In the genomic region with DNA sequence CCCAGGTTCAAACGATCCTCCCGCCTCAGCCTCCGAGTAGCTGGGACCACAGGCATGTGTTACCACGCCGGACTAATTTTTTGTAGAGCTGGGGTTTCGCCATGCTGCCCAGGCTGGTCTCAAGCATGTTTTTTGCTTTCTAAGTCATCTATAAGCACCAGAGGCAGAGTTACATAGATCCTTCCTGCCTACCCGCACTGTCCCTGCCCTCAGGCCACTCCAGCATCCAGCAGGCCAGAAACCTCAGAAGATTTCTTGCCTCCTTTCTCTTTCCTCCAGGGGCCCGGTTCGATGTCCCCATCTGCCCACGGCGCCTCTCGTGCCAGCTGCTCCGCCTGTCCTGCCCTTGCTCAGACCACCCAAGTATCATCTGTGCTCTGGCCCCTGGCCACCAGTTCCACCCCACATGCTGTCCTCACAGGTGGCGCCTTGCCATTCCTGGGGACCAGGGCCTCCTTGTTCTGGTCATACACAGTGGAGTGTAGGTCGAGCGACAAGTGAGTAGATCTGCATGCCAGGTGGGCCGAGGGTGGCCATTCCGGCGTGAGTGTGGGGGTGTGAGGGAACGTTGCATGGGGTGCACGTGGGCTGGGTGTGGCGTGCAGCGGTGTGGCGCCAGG, we compare ENCODE assay signal across 12 cellular contexts. TPM values are rescaled to one million over a fixed set of nuclear protein-coding genes. Genes with fewer than 3 reads are reported as not detected.
DNase-seq lines count a peak whose midpoint lies in the region; ATAC-seq and TF ChIP-seq lines count a peak whose summit lies in the region.
"Had no signal": no experiment of that assay in that cellular context is flagged by ENCODE, and none has a peak within 500 bp of the region (broad histone marks: within the 10 kb centered on the region; RNA-seq: fewer than 3 reads in every experiment).

No MANE protein-coding gene starts in this region.

- POLR2A ChIA-PET in AG04450 (lab: Yijun Ruan, JAX): interaction anchor here (0.6 kb wide), 2 partner anchors 67 to 718 kb away, joined by 3 read pairs; no protein-coding TSS in a partner anchor
- POLR2A ChIA-PET in PC-9 (lab: Charles Lee; ENCODE audit: unreplicated experiment): no interaction called here

- no peak overlapping the region for H3K4me2 ChIP-seq in PC-9

- no peaks in the 10 kb centered on the region for H3K9me2 ChIP-seq in PC-9 (ENCODE audit: insufficient read depth)

- no peaks in the 10 kb centered on the region for H3F3A ChIP-seq in PC-9 (ENCODE audit: insufficient read depth, low read depth)

- 59 to 86% (median 77%) methylated on average over 14 to 24 of the region's 24 CpGs for WGBS in adrenal gland, 4 donors

- H4K20me1 ChIP-seq in PC-9 (ENCODE audit: insufficient read depth): no peaks in the 10 kb centered on the region

- in situ Hi-C loops in gastrocnemius medialis (cut with MboI; ENCODE audit: low sequenced_read_pairs in 4 of 4): no loop called here

- H3K4me3 ChIP-seq in AG04450 (ENCODE audit: low read depth, low read length): peak overlapping the region; percentile 39
- peak overlapping the region in 2 of 4 donors; percentile 15 to 45 for H3K4me3 ChIP-seq in adrenal gland
- peak overlapping the region; percentile 22 to 48 for H3K4me3 ChIP-seq in foreskin fibroblast (ENCODE audit: low read depth in 1 of 2, low read length in 2 of 2)
- H3K4me3 ChIP-seq in gastrocnemius medialis: peak overlapping the region; percentile 58 to 72 (median 62)
- no peak overlapping the region for H3K4me3 ChIP-seq in PC-9

- ATAC-seq in gastrocnemius medialis (peak in 1 of 2 donors; percentile 46), HG03378 (IDR thresholded peaks at IDR 0.05; ENCODE audit: unreplicated experiment) (no peak), GM19395 (IDR thresholded peaks at IDR 0.05; ENCODE audit: unreplicated experiment) (no peak)
- ATAC-seq: naive thymus-derived CD4-positive, alpha-beta T cell had no signal

- H3K79me2 ChIP-seq in PC-9 (ENCODE audit: low read depth): no peaks in the 10 kb centered on the region

- no peak overlapping the region for H3K27ac ChIP-seq in AG04450 (ENCODE audit: low read depth, low read length)
- peak overlapping the region in 4 of 5 donors; percentile 64 to 89 (median 80) for H3K27ac ChIP-seq in adrenal gland
- peak overlapping the region; percentile 78 to 91 (median 83) for H3K27ac ChIP-seq in gastrocnemius medialis
- H3K27ac ChIP-seq in PC-9: no peak overlapping the region

- H3K27me3 ChIP-seq in AG04450 (ENCODE audit: control insufficient read depth, insufficient read depth, low read length): no peaks in the 10 kb centered on the region
- H3K27me3 ChIP-seq in adrenal gland: no peaks in the 10 kb centered on the region
- H3K27me3 ChIP-seq in gastrocnemius medialis: no peaks in the 10 kb centered on the region
- no peaks in the 10 kb centered on the region for H3K27me3 ChIP-seq in PC-9 (ENCODE audit: insufficient read depth, low read depth)

- TF ChIP-seq CTCF in AG04450 (IDR thresholded peaks at IDR 0.05; ENCODE audit: low read depth, low read length) (no peak), adrenal gland (IDR thresholded peaks at IDR 0.05) (no peak), foreskin fibroblast (IDR thresholded peaks at IDR 0.05; ENCODE audit: low read depth, low read length) (no peak), gastrocnemius medialis (IDR thresholded peaks at IDR 0.05 in 4 of 5, conservative IDR thresholded peaks at IDR 0.05 in 1 of 5) (no peak), PC-9 (conservative IDR thresholded peaks at IDR 0.05) (no peak)

- H3K36me3 ChIP-seq in adrenal gland (replicated peaks in 1 of 2) (no peaks in the 10 kb centered on the region), gastrocnemius medialis (no peaks in the 10 kb centered on the region), PC-9 (ENCODE audit: low read depth) (no peaks in the 10 kb centered on the region)

- BruUV-seq in PC-9 (replicated peaks; lab: Mats Ljungman, UMichigan): no TSS peak

- no peak for TF ChIP-seq POLR2A in adrenal gland (IDR thresholded peaks at IDR 0.05)
- TF ChIP-seq POLR2A in gastrocnemius medialis (IDR thresholded peaks at IDR 0.05): no peak

- peaks cover 17% of the 10 kb centered on the region; the same call in 1 of the 2 replicates for H3K9me3 ChIP-seq in AG04450 (ENCODE audit: control insufficient read depth, insufficient read depth, low read length)
- H3K9me3 ChIP-seq in adrenal gland (replicated peaks in 1 of 3): no peaks in the 10 kb centered on the region
- no peaks in the 10 kb centered on the region for H3K9me3 ChIP-seq in gastrocnemius medialis
- H3K9me3 ChIP-seq in PC-9 (ENCODE audit: insufficient read depth, low read depth): no peaks in the 10 kb centered on the region

- peaks cover 9 to 10% of the 10 kb centered on the region in 2 donors for H3K4me1 ChIP-seq in adrenal gland (replicated peaks in 1 of 2)
- peaks cover 5 to 11% of the 10 kb centered on the region in 2 donors for H3K4me1 ChIP-seq in gastrocnemius medialis
- H3K4me1 ChIP-seq in PC-9 (replicated peaks; ENCODE audit: insufficient read depth): no peaks in the 10 kb centered on the region

- intact Hi-C loops in adrenal gland (cut with DNase I) (no loop called here), gastrocnemius medialis (cut with DNase I; ENCODE audit: low total_unique reads) (no loop called here), PC-9 (cut with micrococcal nuclease; ENCODE audit: unreplicated experiment) (no loop called here)

- DNase-seq in AG04450 (ENCODE audit: low read depth, low spot score): no peak
- DNase-seq in adrenal gland: no peak
- DNase-seq in foreskin fibroblast: no peak
- DNase-seq in gastrocnemius medialis: no peak
- no peak for DNase-seq in pons (ENCODE audit: low spot score)
- DNase-seq in PC-9: no peak
- DNase-seq: activated CD4-positive, CD25-positive, alpha-beta regulatory T cell; DMS153; MV-4-11; naive thymus-derived CD4-positive, alpha-beta T cell had no signal

- no peak overlapping the region for H2AFZ ChIP-seq in PC-9

- CTCF ChIA-PET in AG04450 (lab: Charles Lee) (no interaction called here), PC-9 (lab: Charles Lee) (no interaction called here)

RNA-seq across cellular contexts. Expression of a gene that starts 27.3 kb away (rescaled TPM):
- polyA plus RNA-seq in AG04450 (2011; rRNA removed) (20.7 and 21.2 TPM in 2 replicates), adrenal gland (100 to 1,000 TPM; 127 to 226 (median 171) TPM)
- 17.2 and 19.8 TPM in 2 replicates for polyA minus RNA-seq in AG04450 (2011; rRNA and poly(A)+ RNA removed)
- total RNA-seq in adrenal gland (100 to 1,000 TPM; 195 to 501 (median 247) TPM), gastrocnemius medialis (10 to 100 TPM; 15.8 to 35.8 (median 26.0) TPM), PC-9 (2021) (13.1 and 15.3 TPM in 2 replicates)

RNA-seq across cellular contexts. Expression of a gene that starts 32.6 kb away (rescaled TPM):
- polyA plus RNA-seq in AG04450 (2011; rRNA removed) (19.6 and 27.7 TPM in 2 replicates), adrenal gland (10 to 100 TPM; 13.4 to 17.7 (median 15.7) TPM)
- 34.9 and 53.3 TPM in 2 replicates for polyA minus RNA-seq in AG04450 (2011; rRNA and poly(A)+ RNA removed)
- total RNA-seq in adrenal gland (10 to 100 TPM; 23.5 to 46.4 (median 33.9) TPM), gastrocnemius medialis (10 to 100 TPM; 20.0 to 31.0 (median 22.0) TPM), PC-9 (2021) (17.8 and 24.0 TPM in 2 replicates)

Comparison
In these comparisons a context has a peak if more than half of its experiments do, and no peak if none do; other contexts are left out.
1. H3K27ac ChIP-seq: peak in adrenal gland (4 of 5) and gastrocnemius medialis (4 of 4); none in AG04450 (single experiment) and PC-9 (single experiment).
2. RNA of a gene that starts 27.3 kb away (total RNA-seq): 195 to 501 TPM in adrenal gland; 15.8 to 35.8 TPM in gastrocnemius medialis and 13.1 to 15.3 TPM in PC-9; every median in the first group is over 4 times any median in the second.